ENCODE assay signal across 8 cellular contexts in the genomic region with DNA sequence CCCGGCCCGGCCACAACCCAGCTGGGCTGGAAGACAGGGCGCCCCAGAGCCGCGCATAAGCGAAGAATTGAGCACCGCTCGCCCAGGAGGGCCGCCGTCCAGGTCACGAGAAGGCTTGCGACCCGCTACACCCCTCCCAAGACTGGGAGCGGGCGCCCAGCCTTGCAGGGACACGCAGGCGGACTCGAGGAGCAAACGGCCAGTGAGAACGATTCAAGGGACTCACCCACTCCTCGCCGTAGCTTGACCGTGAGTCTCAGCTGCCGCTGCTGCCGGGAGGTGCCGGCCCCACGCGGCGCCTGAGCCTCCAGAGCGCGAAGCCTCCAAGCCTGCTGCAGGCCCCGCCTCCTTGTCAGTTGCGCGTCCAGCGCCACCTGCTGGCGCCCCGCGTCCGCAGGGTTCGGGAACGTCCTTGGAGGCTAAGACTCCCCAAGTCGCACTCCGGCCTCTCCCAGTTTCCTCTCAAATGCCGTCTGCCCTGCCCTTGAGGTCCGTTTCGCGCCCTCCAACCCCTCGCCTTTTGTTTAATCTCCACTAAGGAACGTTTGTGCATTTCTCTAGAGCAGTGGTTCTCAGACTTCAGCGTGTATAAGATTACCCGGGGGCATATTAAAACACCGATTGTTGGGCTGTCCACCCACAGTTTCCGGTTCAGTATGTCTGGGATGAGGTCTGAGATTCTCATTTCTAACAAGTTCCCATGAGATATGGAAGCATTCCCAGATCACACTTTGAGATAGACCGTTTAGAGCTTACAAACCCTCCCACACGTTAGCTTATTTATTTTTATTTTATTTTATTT. TPM values are rescaled to one million over a fixed set of nuclear protein-coding genes. Genes with fewer than 3 reads are reported as not detected.
DNase-seq lines count a peak whose midpoint lies in the region; ATAC-seq and TF ChIP-seq lines count a peak whose summit lies in the region.
"Not testable (repeated sequence)": the region's sequence is repeated elsewhere in the genome, so short reads cannot be mapped to it uniquely, and the experiment has no call there.

A gene (minus strand): TSS at position 301 of the 802 bp plus-strand sequence. CDS start 5,333 bp downstream, outside the sequence.

- H3K27ac Mint-ChIP-seq in CD8-positive, alpha-beta T cell = not testable (repeated sequence)

- DNase-seq in CD8-positive, alpha-beta T cell = peak; percentile 65 to 88 (median 77)
- DNase-seq in GM20000 (ENCODE audit: low spot score) (peak; percentile 79), midbrain (lab: John Stamatoyannopoulos, UW) (peak; percentile 88)
- DNase-seq in activated T-cell treated with anti-CD3 and anti-CD28 coated beads, Interleukin-2, amount 50 U/mL, for 4 hours = peak; percentile 80
- DNase-seq in stimulated activated CD8-positive, alpha-beta memory T cell treated with anti-CD3 and anti-CD28 coated beads, Interleukin-12 subunit alpha, Interleukin-12 subunit beta, amount 100 ng/mL, for 4 hours (ENCODE audit: low read depth) = peak; percentile 66

- not testable (repeated sequence) for H3F3A ChIP-seq in OCI-LY1 (ENCODE audit: insufficient read depth, low read length)

- CTCF ChIA-PET in CD8-positive, alpha-beta T cell (lab: Charles Lee) = interaction anchor here (0.5 to 1.9 kb wide), 5 partner anchors 58 to 397 kb away, joined by 3 to 9 read pairs (median 4); no protein-coding TSS in a partner anchor

- peak within 1 kb of the TSS; percentile 35 for H3K4me3 ChIP-seq in CD8-positive, alpha-beta T cell (ENCODE audit: low read depth, low read length)
- not testable (repeated sequence) for H3K4me3 ChIP-seq in OCI-LY1 (ENCODE audit: low read depth, low read length, poor library complexity, severe bottlenecking)

- ATAC-seq in CD8-positive, alpha-beta T cell = peak; percentile 98
- ATAC-seq in HG03558 (IDR thresholded peaks at IDR 0.05; ENCODE audit: extremely low read depth, unreplicated experiment) = peak; percentile 89
- ATAC-seq in activated T-cell treated with anti-CD3 and anti-CD28 coated beads, Interleukin-2, amount 50 U/mL, for 4 hours = peak; percentile 98 to 100
- peak; percentile 90 for ATAC-seq in esophagus mucosa

- not testable (repeated sequence) for H3K4me1 ChIP-seq in CD8-positive, alpha-beta T cell (ENCODE audit: insufficient read depth, low read length); OCI-LY1 (ENCODE audit: insufficient read depth, low read length, severe bottlenecking)

- H2AFZ ChIP-seq in OCI-LY1 (ENCODE audit: low read length) = not testable (repeated sequence)

- H3K9me3 Mint-ChIP-seq in CD8-positive, alpha-beta T cell; activated T-cell treated with anti-CD3 and anti-CD28 coated beads, Interleukin-2, amount 50 U/mL, for 4 hours: not testable (repeated sequence)

- H3K79me2 ChIP-seq in OCI-LY1 (ENCODE audit: insufficient read depth, low read length) = not testable (repeated sequence)

- POLR2A ChIA-PET in CD8-positive, alpha-beta T cell (lab: Charles Lee) = not testable (repeated sequence)

- not testable (repeated sequence) for H4K20me1 ChIP-seq in OCI-LY1 (ENCODE audit: insufficient read depth, low read length)

- H3K9me2 ChIP-seq in OCI-LY1 (ENCODE audit: low read depth, low read length) = not testable (repeated sequence)

- TF ChIP-seq CTCF in CD8-positive, alpha-beta T cell (IDR thresholded peaks at IDR 0.05) = peak; percentile 57
- TF ChIP-seq CTCF in GM20000 (IDR thresholded peaks at IDR 0.05; ENCODE audit: extremely low read depth, missing control alignments) (peak; percentile 88), OCI-LY1 (IDR thresholded peaks at IDR 0.05; ENCODE audit: low read length) (peak; percentile 78)

- not testable (repeated sequence) for H3K9me3 ChIP-seq in CD8-positive, alpha-beta T cell (ENCODE audit: low read length); OCI-LY1 (ENCODE audit: low read length)

- H3K9ac ChIP-seq in OCI-LY1 (ENCODE audit: low read length) = not testable (repeated sequence)

- intact Hi-C loops in CD8-positive, alpha-beta T cell (cut with DNase I, micrococcal nuclease) = loop anchor here in 1 of 2 experiments (1.0 kb wide), 1 partner anchor 390 kb away; no protein-coding TSS in a partner anchor

- H3K27me3 ChIP-seq in CD8-positive, alpha-beta T cell (ENCODE audit: insufficient read depth, low read length); OCI-LY1 (ENCODE audit: insufficient read depth, low read length): not testable (repeated sequence)

- H3K36me3 ChIP-seq in CD8-positive, alpha-beta T cell (ENCODE audit: insufficient read depth, low read length); OCI-LY1 (ENCODE audit: insufficient read depth, low read length): not testable (repeated sequence)

- peak within 1 kb of the TSS; percentile 23; the same call in 1 of the 2 replicates for H3K4me2 ChIP-seq in OCI-LY1 (ENCODE audit: low read length)

- H3K4me1 Mint-ChIP-seq in CD8-positive, alpha-beta T cell (ENCODE audit: low read depth); activated T-cell treated with anti-CD3 and anti-CD28 coated beads, Interleukin-2, amount 50 U/mL, for 4 hours (ENCODE audit: low read depth): not testable (repeated sequence)

- H3K27ac ChIP-seq in CD8-positive, alpha-beta T cell (ENCODE audit: low read depth, low read length); OCI-LY1 (ENCODE audit: low read depth, low read length, poor library complexity, severe bottlenecking): not testable (repeated sequence)

- H3K4me3 Mint-ChIP-seq in CD8-positive, alpha-beta T cell = peak within 1 kb of the TSS; percentile 26
- not testable (repeated sequence) for H3K4me3 Mint-ChIP-seq in activated T-cell treated with anti-CD3 and anti-CD28 coated beads, Interleukin-2, amount 50 U/mL, for 4 hours

- H3K36me3 Mint-ChIP-seq in CD8-positive, alpha-beta T cell; activated T-cell treated with anti-CD3 and anti-CD28 coated beads, Interleukin-2, amount 50 U/mL, for 4 hours (ENCODE audit: insufficient read depth): not testable (repeated sequence)

- peaks cover 16% of the 10 kb centered on the region for H3K27me3 Mint-ChIP-seq in CD8-positive, alpha-beta T cell (ENCODE audit: low read depth)
- H3K27me3 Mint-ChIP-seq in activated T-cell treated with anti-CD3 and anti-CD28 coated beads, Interleukin-2, amount 50 U/mL, for 4 hours (ENCODE audit: low read depth) = peaks cover 30% of the 10 kb centered on the region

RNA-seq across cellular contexts. Expression of the gene that starts here (rescaled TPM):
- total RNA-seq in CD8-positive, alpha-beta T cell = not detected
- total RNA-seq in activated T-cell treated with anti-CD3 and anti-CD28 coated beads, Interleukin-2, amount 50 U/mL, for 4 hours = under 1 TPM; 0.20 to 0.33 (median 0.24) TPM
- total RNA-seq in esophagus mucosa = 2.0 TPM

Comparison
In these comparisons a context has a peak if more than half of its experiments do, and no peak if none do; other contexts are left out.
1. Peak in DNase-seq, ATAC-seq and H3K4me3 ChIP-seq in CD8-positive, alpha-beta T cell; RNA of the gene not detected or under 1 TPM.
2. Peak in DNase-seq and ATAC-seq in activated T-cell treated with anti-CD3 and anti-CD28 coated beads, Interleukin-2, amount 50 U/mL, for 4 hours; RNA of the gene not detected or under 1 TPM.